Comparison of ENCODE assay signal across 1 cellular context in the genomic region with DNA sequence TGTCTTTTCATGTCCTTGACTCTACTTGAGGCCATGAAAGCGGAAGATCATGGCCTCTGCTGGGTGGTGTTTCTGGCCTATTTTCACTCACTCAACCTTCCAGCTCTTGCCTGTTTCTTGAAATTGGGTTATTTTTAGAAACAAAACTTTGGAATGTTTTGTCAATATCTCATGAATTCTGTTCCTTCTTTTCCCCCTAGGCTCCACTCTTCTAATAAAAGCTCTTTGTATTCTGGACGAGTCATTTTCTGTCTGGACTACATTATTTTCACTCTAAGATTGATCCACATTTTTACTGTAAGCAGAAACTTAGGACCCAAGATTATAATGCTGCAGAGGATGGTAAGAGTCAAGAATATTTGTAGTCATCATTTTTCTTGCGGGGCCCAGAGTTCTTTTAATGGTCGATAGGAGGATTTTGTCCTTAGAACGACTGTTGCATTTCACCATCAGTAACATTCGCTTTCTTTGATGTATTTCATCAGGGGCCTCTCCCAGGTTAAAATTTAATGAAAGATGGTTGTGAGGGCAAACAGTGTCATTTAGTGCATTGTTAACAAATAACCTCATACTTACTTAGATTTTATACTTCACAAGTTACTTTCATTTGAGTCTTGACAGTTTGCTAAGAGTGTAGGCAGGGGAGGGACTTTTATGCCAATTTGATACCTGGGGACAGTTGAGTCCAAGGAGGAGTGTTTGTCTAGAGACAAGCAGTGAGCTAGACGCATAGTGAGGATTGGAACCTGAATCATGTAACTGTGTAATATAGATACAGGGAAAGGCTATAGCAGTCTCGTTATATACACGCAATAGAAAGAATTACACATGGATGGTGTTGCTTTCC.
TF ChIP-seq lines count a peak whose summit lies in the region.

No MANE protein-coding gene starts in this region.

TF ChIP-seq in HepG2, 621 proteins besides CTCF, POLR2A, EP300 and RAD21 (continued from another document and continues in another):
- TF ChIP-seq TFAP4 (IDR thresholded peaks at IDR 0.05; ENCODE audit: borderline replicate concordance, low read depth) (0 out of 2 replicates have a peak, but pooled peaks have one; percentile 34), U2AF2 (IDR thresholded peaks at IDR 0.05; ENCODE audit: low read depth, low read length) (no peak), CEBPG (CRISPR knock-in tag; IDR thresholded peaks at IDR 0.05) (peak; percentile 59), BCL6 (CRISPR knock-in tag; IDR thresholded peaks at IDR 0.05) (peak; percentile 38; the same call in 1 of the 2 replicates), NCOA2 (CRISPR knock-in tag; IDR thresholded peaks at IDR 0.05) (peak; percentile 71), HOMEZ (CRISPR knock-in tag; IDR thresholded peaks at IDR 0.05; ENCODE audit: low read depth) (peak; percentile 43; the same call in 1 of the 2 replicates), MIER3 (CRISPR knock-in tag; IDR thresholded peaks at IDR 0.05; ENCODE audit: borderline replicate concordance) (peak; percentile 27; the same call in 1 of the 2 replicates), MTERF4 (CRISPR knock-in tag; IDR thresholded peaks at IDR 0.05) (no peak), NR2F6 (IDR thresholded peaks at IDR 0.05) (peak; percentile 68; the same call in 1 of the 2 replicates), NR2F6 (CRISPR knock-in tag; IDR thresholded peaks at IDR 0.05) (no peak; the same call in 1 of the 2 replicates), SOX6 (IDR thresholded peaks at IDR 0.05) (no peak), SOX6 (CRISPR knock-in tag; IDR thresholded peaks at IDR 0.05) (peak; percentile 93), ARID5B (CRISPR knock-in tag; IDR thresholded peaks at IDR 0.05) (peak; percentile 75; the same call in 1 of the 2 replicates), THAP11 (CRISPR knock-in tag; IDR thresholded peaks at IDR 0.05) (0 out of 2 replicates have a peak, but pooled peaks have one; percentile 34), SOX5 (CRISPR knock-in tag; IDR thresholded peaks at IDR 0.05; ENCODE audit: borderline replicate concordance) (peak; percentile 88; the same call in 1 of the 2 replicates), ASH2L (IDR thresholded peaks at IDR 0.05; ENCODE audit: insufficient read length, low read depth, low read length) (peak; percentile 63), DMTF1 (CRISPR knock-in tag; IDR thresholded peaks at IDR 0.05) (no peak), ZNF546 (CRISPR knock-in tag; conservative IDR thresholded peaks at IDR 0.05) (no peak), EHMT2 (IDR thresholded peaks at IDR 0.05; ENCODE audit: borderline replicate concordance, low read depth, low read length) (peak; percentile 15; the same call in 1 of the 2 replicates), HHEX (CRISPR knock-in tag; IDR thresholded peaks at IDR 0.05) (peak; percentile 52; the same call in 1 of the 2 replicates), PAXIP1 (CRISPR knock-in tag; conservative IDR thresholded peaks at IDR 0.05) (peak; percentile 75), PATZ1 (CRISPR knock-in tag; IDR thresholded peaks at IDR 0.05) (0 out of 2 replicates have a peak, but pooled peaks have one; percentile 5)
- TF ChIP-seq, protein P1, sequence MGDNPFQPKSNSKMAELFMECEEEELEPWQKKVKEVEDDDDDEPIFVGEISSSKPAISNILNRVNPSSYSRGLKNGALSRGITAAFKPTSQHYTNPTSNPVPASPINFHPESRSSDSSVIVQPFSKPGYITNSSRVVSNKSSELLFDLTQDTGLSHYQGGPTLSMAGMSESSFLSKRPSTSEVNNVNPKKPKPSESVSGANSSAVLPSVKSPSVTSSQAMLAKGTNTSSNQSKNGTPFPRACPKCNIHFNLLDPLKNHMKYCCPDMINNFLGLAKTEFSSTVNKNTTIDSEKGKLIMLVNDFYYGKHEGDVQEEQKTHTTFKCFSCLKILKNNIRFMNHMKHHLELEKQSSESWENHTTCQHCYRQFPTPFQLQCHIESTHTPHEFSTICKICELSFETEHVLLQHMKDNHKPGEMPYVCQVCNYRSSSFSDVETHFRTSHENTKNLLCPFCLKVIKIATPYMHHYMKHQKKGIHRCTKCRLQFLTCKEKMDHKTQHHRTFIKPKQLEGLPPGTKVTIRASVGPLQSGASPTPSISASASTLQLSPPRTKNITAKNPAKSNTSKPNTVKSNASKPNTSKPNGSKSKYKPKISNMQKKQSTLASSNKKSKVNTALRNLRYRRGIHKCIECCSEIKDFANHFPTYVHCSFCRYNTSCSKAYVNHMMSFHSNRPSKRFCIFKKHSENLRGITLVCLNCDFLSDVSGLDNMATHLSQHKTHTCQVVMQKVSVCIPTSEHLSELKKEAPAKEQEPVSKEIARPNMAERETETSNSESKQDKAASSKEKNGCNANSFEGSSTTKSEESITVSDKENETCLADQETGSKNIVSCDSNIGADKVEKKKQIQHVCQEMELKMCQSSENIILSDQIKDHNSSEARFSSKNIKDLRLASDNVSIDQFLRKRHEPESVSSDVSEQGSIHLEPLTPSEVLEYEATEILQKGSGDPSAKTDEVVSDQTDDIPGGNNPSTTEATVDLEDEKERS (CRISPR knock-in tag; IDR thresholded peaks at IDR 0.05) = no peak
- TF ChIP-seq, protein P2, sequence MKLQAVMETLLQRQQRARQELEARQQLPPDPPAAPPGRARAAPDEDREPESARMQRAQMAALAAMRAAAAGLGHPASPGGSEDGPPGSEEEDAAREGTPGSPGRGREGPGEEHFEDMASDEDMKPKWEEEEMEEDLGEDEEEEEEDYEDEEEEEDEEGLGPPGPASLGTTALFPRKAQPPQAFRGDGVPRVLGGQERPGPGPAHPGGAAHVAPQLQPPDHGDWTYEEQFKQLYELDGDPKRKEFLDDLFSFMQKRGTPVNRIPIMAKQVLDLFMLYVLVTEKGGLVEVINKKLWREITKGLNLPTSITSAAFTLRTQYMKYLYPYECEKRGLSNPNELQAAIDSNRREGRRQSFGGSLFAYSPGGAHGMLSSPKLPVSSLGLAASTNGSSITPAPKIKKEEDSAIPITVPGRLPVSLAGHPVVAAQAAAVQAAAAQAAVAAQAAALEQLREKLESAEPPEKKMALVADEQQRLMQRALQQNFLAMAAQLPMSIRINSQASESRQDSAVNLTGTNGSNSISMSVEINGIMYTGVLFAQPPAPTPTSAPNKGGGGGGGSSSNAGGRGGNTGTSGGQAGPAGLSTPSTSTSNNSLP (IDR thresholded peaks at IDR 0.05; ENCODE audit: low read depth, low read length) = peak; percentile 77
